In genomic region chr2:199979841-199980628, GRCh38 we compare ENCODE assay signal across 8 cellular contexts. TPM values are rescaled to one million over a fixed set of nuclear protein-coding genes. Genes with fewer than 3 reads are reported as not detected.
A peak's percentile ranks its signal among the peaks of the same experiment; 100 is the strongest.
DNase-seq lines count a peak whose midpoint lies in the region; ATAC-seq and TF ChIP-seq lines count a peak whose summit lies in the region.

No MANE protein-coding gene starts in this region.

- H3F3A ChIP-seq in DOHH2 (ENCODE audit: control insufficient read depth, insufficient read depth): no peaks in the 10 kb centered on the region

- peak overlapping the region; percentile 75 for H3K4me3 Mint-ChIP-seq in HFFc6

- H3K4me1 ChIP-seq in DOHH2 (ENCODE audit: control insufficient read depth, low read length): no peaks in the 10 kb centered on the region

- H3K36me3 Mint-ChIP-seq in HFFc6 (ENCODE audit: low read depth): no peaks in the 10 kb centered on the region

- H3K4me2 ChIP-seq in DOHH2 (ENCODE audit: low read length): no peak overlapping the region

- peak overlapping the region; percentile 10; the same call in 1 of the 2 replicates for H3K27ac Mint-ChIP-seq in HFFc6

- no peaks in the 10 kb centered on the region for H3K9me2 ChIP-seq in DOHH2 (replicated peaks; ENCODE audit: control insufficient read depth, low read length)

- H3K9me3 Mint-ChIP-seq in HFFc6: no peaks in the 10 kb centered on the region

- no peak overlapping the region for H3K27ac ChIP-seq in DOHH2 (ENCODE audit: low read depth, low read length)

- H3K27me3 Mint-ChIP-seq in HFFc6 (ENCODE audit: insufficient read depth): no peaks in the 10 kb centered on the region; the same call in 1 of the 2 replicates

- TF ChIP-seq CTCF in DOHH2 (IDR thresholded peaks at IDR 0.05; ENCODE audit: low read depth, low read length, poor library complexity, severe bottlenecking): peak; percentile 92
- peak; percentile 97 for TF ChIP-seq CTCF in HFFc6 (IDR thresholded peaks at IDR 0.05)

- no peaks in the 10 kb centered on the region for H4K20me1 ChIP-seq in DOHH2 (ENCODE audit: control insufficient read depth, insufficient read depth, low read depth, low read length)

- H3K36me3 ChIP-seq in DOHH2 (ENCODE audit: control insufficient read depth, low read length): no peaks in the 10 kb centered on the region

- ATAC-seq in GM18858 (IDR thresholded peaks at IDR 0.05; ENCODE audit: unreplicated experiment): no peak

- DNase-seq in HFFc6 (peak; percentile 68), NCI-H526 treated with DMSO at 0.1 percent for 48 hours (lab: John Stamatoyannopoulos, UW) (peak; percentile 50), medulla oblongata (ENCODE audit: extremely low spot score) (peak; percentile 93)
- peak; percentile 70 to 79 for DNase-seq in activated CD4-positive, alpha-beta T cell treated with anti-CD3 and anti-CD28 coated beads, Interleukin-2, amount 50 U/mL, for 24 hours (ENCODE audit: low read depth in 1 of 2, low spot score in 1 of 2)
- peak; percentile 83 for DNase-seq in effector CD4-positive, alpha-beta T cell
- DNase-seq in stimulated activated CD4-positive, alpha-beta T cell treated with anti-CD3 and anti-CD28 coated beads, TNF-alpha, amount 100 ng/mL, for 48 hours (ENCODE audit: low read depth in 3 of 3): peak; percentile 62 to 81 (median 81)

- H3K79me2 ChIP-seq in DOHH2 (ENCODE audit: control insufficient read depth, low read length): no peaks in the 10 kb centered on the region

- H3K9me3 ChIP-seq in DOHH2 (ENCODE audit: control insufficient read depth, insufficient read depth, low read length): no peaks in the 10 kb centered on the region

- no peak overlapping the region for H3K4me3 ChIP-seq in DOHH2 (ENCODE audit: low read length)

- H3K4me1 Mint-ChIP-seq in HFFc6 (ENCODE audit: low read depth): peaks cover 31% of the 10 kb centered on the region

- peaks cover 5% of the 10 kb centered on the region for H3K27me3 ChIP-seq in DOHH2 (ENCODE audit: control insufficient read depth, low read length)

RNA-seq across cellular contexts. Expression of gene MAIP1, which starts 24.7 kb away (rescaled TPM):
- 10 to 100 TPM; 18.7 to 23.3 (median 20.4) TPM for total RNA-seq in HFFc6 (2021; fragmentation: NEBNext Ultra II Directional; extraction: Animal tissue kit (Norgen Biotek cat#: 25700))

RNA-seq across cellular contexts. Expression of gene TYW5, which starts 24.7 kb away (rescaled TPM):
- total RNA-seq in HFFc6 (2021; fragmentation: NEBNext Ultra II Directional; extraction: Animal tissue kit (Norgen Biotek cat#: 25700)): 1 to 10 TPM; 4.0 to 5.8 (median 5.2) TPM
